In the genomic region with DNA sequence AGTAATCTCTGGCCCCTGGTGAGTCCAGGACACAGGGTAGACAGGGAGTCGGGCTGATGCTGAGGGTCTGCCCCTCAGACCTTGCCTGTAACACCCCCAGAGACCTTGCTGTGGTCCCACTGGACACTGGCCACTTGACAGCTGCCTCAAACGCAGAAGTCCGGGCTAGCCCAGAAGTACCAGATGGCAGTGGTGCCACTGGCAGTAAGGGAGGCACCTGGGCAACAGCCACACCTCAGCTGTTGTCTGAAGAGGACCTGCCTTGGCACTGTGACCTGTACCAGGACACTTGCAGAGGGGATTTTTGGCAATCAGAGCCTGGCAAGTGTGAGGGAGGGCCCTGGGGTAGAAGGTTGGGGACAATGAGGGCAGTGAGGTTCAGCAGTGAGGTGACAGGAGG, we compare ENCODE assay signal across 21 cellular contexts.
"Had no signal": no experiment of that assay in that cellular context is flagged by ENCODE, and none has a peak within 500 bp of the region (broad histone marks: within the 10 kb centered on the region; RNA-seq: fewer than 3 reads in every experiment).

No MANE protein-coding gene starts in this region.

- H3K4me3 ChIP-seq: coronary artery, dorsolateral prefrontal cortex, esophagus muscularis mucosa, gastroesophageal sphincter, heart left ventricle, hepatocyte, left lung, lower lobe of right lung, mucosa of descending colon had no signal

- H3K36me3 ChIP-seq: esophagus muscularis mucosa, gastroesophageal sphincter, heart left ventricle, left lung, lower lobe of right lung had no signal

- H3K4me1 Mint-ChIP-seq: immature natural killer cell, mesothelial cell of epicardium had no signal

- H3K9me3 ChIP-seq: gastroesophageal sphincter, left lung, lower lobe of right lung, mucosa of descending colon had no signal

- DNase-seq: dermis blood vessel endothelial cell; dorsolateral prefrontal cortex; effector CD4-positive, alpha-beta T cell; effector memory CD4-positive, alpha-beta T cell; foreskin keratinocyte; heart left ventricle; hypothalamus; immature natural killer cell; islet precursor cell; kidney; left cardiac atrium; left lung; left ventricle myocardium superior; lower lobe of right lung; mesenchymal stem cell; mucosa of descending colon had no signal

- H3K27me3 ChIP-seq: esophagus muscularis mucosa, foreskin keratinocyte, gastroesophageal sphincter, heart left ventricle, hepatocyte, left lung had no signal

- H3K27ac Mint-ChIP-seq: immature natural killer cell, mesothelial cell of epicardium had no signal

- H3K4me3 Mint-ChIP-seq: immature natural killer cell, mesothelial cell of epicardium had no signal

- H3K36me3 Mint-ChIP-seq: immature natural killer cell, mesothelial cell of epicardium had no signal

- H3K9me3 Mint-ChIP-seq: immature natural killer cell had no signal

- ATAC-seq: foreskin keratinocyte, gastroesophageal sphincter, heart left ventricle, left cardiac atrium, left lung, left ventricle myocardium superior, lower lobe of right lung, mucosa of descending colon had no signal

- H3K27ac ChIP-seq: coronary artery, dorsolateral prefrontal cortex, esophagus muscularis mucosa, foreskin keratinocyte, gastroesophageal sphincter, heart left ventricle, hepatocyte, left lung, lower lobe of right lung had no signal

- H3K4me1 ChIP-seq: esophagus muscularis mucosa, foreskin keratinocyte, gastroesophageal sphincter, heart left ventricle, left lung, lower lobe of right lung had no signal
